Comparison of ENCODE assay signal across 15 cellular contexts in the genomic region with DNA sequence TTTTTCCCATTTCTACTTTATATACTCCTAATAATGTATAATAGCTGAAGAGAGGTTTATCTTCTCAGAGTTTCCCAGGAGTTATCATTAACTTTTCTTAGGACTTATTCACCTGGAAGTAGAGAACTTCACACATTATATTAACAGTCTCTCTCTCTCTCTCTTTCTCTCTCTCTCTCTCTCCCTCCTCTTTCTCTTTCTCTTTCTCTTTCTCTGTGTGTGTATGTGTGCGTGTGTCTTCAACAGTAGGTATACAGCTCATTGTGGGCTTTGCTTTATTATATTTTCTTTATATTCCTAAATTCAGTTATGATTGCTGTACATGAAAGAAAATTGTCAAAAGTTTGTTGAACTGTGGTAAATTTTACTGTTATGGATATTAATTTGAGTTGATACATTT.
"Had no signal": no experiment of that assay in that cellular context is flagged by ENCODE, and none has a peak within 500 bp of the region (broad histone marks: within the 10 kb centered on the region; RNA-seq: fewer than 3 reads in every experiment).

No MANE protein-coding gene starts in this region.

- DNase-seq: activated CD4-positive, alpha-beta T cell treated with anti-CD3 and anti-CD28 coated beads for 48 hours; activated CD4-positive, alpha-beta T cell treated with anti-CD3 and anti-CD28 coated beads, Interleukin-2, amount 50 U/mL, for 4 hours; activated CD4-positive, CD25-positive, alpha-beta regulatory T cell treated with anti-CD3 and anti-CD28 coated beads, Interleukin-2, amount 50 U/mL, for 72 hours; activated CD8-positive, alpha-beta memory T cell treated with anti-CD3 and anti-CD28 coated beads, Interleukin-2, amount 50 U/mL, for 48 hours; activated CD8-positive, alpha-beta T cell treated with anti-CD3 and anti-CD28 coated beads, Interleukin-2, amount 10 ng/mL, durations not matched to agents 7 days and 5 days; activated naive CD4-positive, alpha-beta T cell; activated T-cell treated with anti-CD3 and anti-CD28 coated beads, Interleukin-2, amount 50 U/mL, for 1 hour; amniotic stem cell; NCI-H1048; NCI-H2029 treated with DMSO at 0.1 percent for 48 hours; NCI-H524; PC-9; SHP77 treated with DMSO at 0.1 percent for 48 hours had no signal

- H3K27me3 ChIP-seq: ascending aorta had no signal

- H3K4me3 ChIP-seq: ascending aorta, PC-9 had no signal

- H3K27ac ChIP-seq: ascending aorta, PC-9 had no signal

- H3K36me3 ChIP-seq: ascending aorta had no signal

- ATAC-seq: activated CD8-positive, alpha-beta T cell treated with anti-CD3 and anti-CD28 coated beads, Interleukin-2, amount 10 ng/mL, durations not matched to agents 7 days and 5 days; WTC11 had no signal

- H3K9me3 ChIP-seq: ascending aorta had no signal

- H3K4me1 ChIP-seq: ascending aorta had no signal
